Comparison of ENCODE assay signal across 9 cellular contexts in the genomic region with DNA sequence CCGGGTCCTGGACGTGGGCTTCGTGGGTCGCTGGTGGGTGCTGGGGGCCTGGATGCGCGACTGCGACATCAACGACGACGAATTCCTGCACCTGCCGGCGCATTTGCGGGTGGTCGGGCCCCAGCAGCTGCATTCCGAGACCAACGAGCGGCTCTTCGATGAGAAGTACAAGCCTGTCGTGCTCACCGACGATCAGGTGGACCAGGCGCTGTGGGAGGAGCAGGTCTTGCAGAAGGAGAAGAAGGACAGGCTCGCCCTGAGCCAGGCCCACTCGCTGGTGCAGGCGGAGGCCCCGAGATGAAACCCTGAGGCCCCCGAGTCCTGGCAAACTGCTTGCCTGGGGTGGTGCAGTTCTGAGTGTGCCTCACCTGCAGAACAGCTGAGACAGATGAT. TPM values are rescaled to one million over a fixed set of nuclear protein-coding genes. Genes with fewer than 3 reads are reported as not detected.
DNase-seq lines count a peak whose midpoint lies in the region; ATAC-seq and TF ChIP-seq lines count a peak whose summit lies in the region.
"Had no signal": no experiment of that assay in that cellular context is flagged by ENCODE, and none has a peak within 500 bp of the region (broad histone marks: within the 10 kb centered on the region; RNA-seq: fewer than 3 reads in every experiment).

No MANE protein-coding gene starts in this region.

- POLR2A ChIA-PET in activated CD4-positive, alpha-beta T cell treated with anti-CD3 and anti-CD28 coated beads for 36 hours (lab: Charles Lee), result no interaction called here

- CTCF ChIA-PET in activated CD4-positive, alpha-beta T cell treated with anti-CD3 and anti-CD28 coated beads for 36 hours (lab: Charles Lee), result interaction anchor here (0.6 to 2.3 kb wide), 6 partner anchors 9 to 93 kb away, joined by 3 to 12 read pairs (median 3); no protein-coding TSS in a partner anchor

- TF ChIP-seq CTCF in kidney epithelial cell (IDR thresholded peaks at IDR 0.05; ENCODE audit: insufficient read depth, low read length, poor library complexity, severe bottlenecking) (no peak), thoracic aorta (IDR thresholded peaks at IDR 0.05) (no peak)

- H3K27ac ChIP-seq in thoracic aorta, result peak overlapping the region in 1 of 2 donors; percentile 83

- peaks cover 21% of the 10 kb centered on the region for H3K4me1 Mint-ChIP-seq in activated CD4-positive, alpha-beta T cell treated with anti-CD3 and anti-CD28 coated beads for 36 hours
- H3K4me1 Mint-ChIP-seq in activated naive CD8-positive, alpha-beta T cell (ENCODE audit: low read depth), result peaks cover 20% of the 10 kb centered on the region

- no peaks in the 10 kb centered on the region for H3K9me3 Mint-ChIP-seq in activated CD4-positive, alpha-beta T cell treated with anti-CD3 and anti-CD28 coated beads for 36 hours (ENCODE audit: low read depth)
- H3K9me3 Mint-ChIP-seq in activated naive CD8-positive, alpha-beta T cell (ENCODE audit: low read depth), result no peaks in the 10 kb centered on the region

- H3K4me1 ChIP-seq in thoracic aorta (ENCODE audit: control insufficient read depth in 1 of 2, low read depth in 2 of 2), result peaks cover 15 to 32% of the 10 kb centered on the region in 2 donors

- H3K4me3 ChIP-seq in kidney epithelial cell (ENCODE audit: low read depth, low read length) (peak overlapping the region; percentile 65), thoracic aorta (peak overlapping the region; percentile 95)

- peak overlapping the region; percentile 67 for H3K27ac Mint-ChIP-seq in activated CD4-positive, alpha-beta T cell treated with anti-CD3 and anti-CD28 coated beads for 36 hours
- H3K27ac Mint-ChIP-seq in activated naive CD8-positive, alpha-beta T cell, result no peak overlapping the region

- ATAC-seq in activated CD4-positive, alpha-beta T cell treated with anti-CD3 and anti-CD28 coated beads for 36 hours, result no peak
- no peak for ATAC-seq in thoracic aorta (ENCODE audit: insufficient number of reproducible peaks, low FRiP score, low read depth)

- H3K4me3 Mint-ChIP-seq in activated CD4-positive, alpha-beta T cell treated with anti-CD3 and anti-CD28 coated beads for 36 hours, result peak overlapping the region; percentile 90
- peak overlapping the region; percentile 81 for H3K4me3 Mint-ChIP-seq in activated naive CD8-positive, alpha-beta T cell

- no peak for DNase-seq in activated CD4-positive, alpha-beta T cell treated with anti-CD3 and anti-CD28 coated beads for 36 hours
- DNase-seq in activated CD4-positive, alpha-beta T cell treated with anti-CD3 and anti-CD28 coated beads for 4 hours, result no peak
- DNase-seq in kidney epithelial cell (ENCODE audit: low read depth) (no peak), thoracic aorta (ENCODE audit: low spot score) (no peak), mesenteric fat pad (ENCODE audit: low spot score) (no peak), NCI-H1105 (lab: John Stamatoyannopoulos, UW) (no peak), NCI-H1930 (lab: John Stamatoyannopoulos, UW) (no peak)
- DNase-seq: EL had no signal

- H3K36me3 Mint-ChIP-seq in activated CD4-positive, alpha-beta T cell treated with anti-CD3 and anti-CD28 coated beads for 36 hours (ENCODE audit: low read depth), result peaks cover 11% of the 10 kb centered on the region
- H3K36me3 Mint-ChIP-seq in activated naive CD8-positive, alpha-beta T cell, result peaks cover 2% of the 10 kb centered on the region

- intact Hi-C loops in activated CD4-positive, alpha-beta T cell treated with anti-CD3 and anti-CD28 coated beads for 36 hours (cut with DNase I, micrococcal nuclease), result loop anchor here (2.0 to 5.0 kb wide), 4 partner anchors 57 to 277 kb away; a partner anchor contains a TSS

- no peaks in the 10 kb centered on the region for H3K9me3 ChIP-seq in thoracic aorta

- H3K36me3 ChIP-seq in kidney epithelial cell (ENCODE audit: control insufficient read depth, insufficient read depth, low read length), result peaks cover 1% of the 10 kb centered on the region
- peaks cover 10% of the 10 kb centered on the region for H3K36me3 ChIP-seq in thoracic aorta

- no peaks in the 10 kb centered on the region for H3K27me3 Mint-ChIP-seq in activated CD4-positive, alpha-beta T cell treated with anti-CD3 and anti-CD28 coated beads for 36 hours
- no peaks in the 10 kb centered on the region for H3K27me3 Mint-ChIP-seq in activated naive CD8-positive, alpha-beta T cell

- H3K27me3 ChIP-seq in kidney epithelial cell (ENCODE audit: control insufficient read depth, insufficient read depth, low read length) (no peaks in the 10 kb centered on the region), thoracic aorta (replicated peaks; ENCODE audit: insufficient read depth) (no peaks in the 10 kb centered on the region)

RNA-seq across cellular contexts. Expression of a gene that starts 0.8 kb away (rescaled TPM):
- 10 to 100 TPM in 1 of 2 experiments, 1 to 10 TPM in 1; 8.6 to 15.5 TPM for total RNA-seq in activated CD4-positive, alpha-beta T cell treated with anti-CD3 and anti-CD28 coated beads for 36 hours
- total RNA-seq in kidney epithelial cell (37.0 and 44.2 TPM in 2 replicates), thoracic aorta (10 to 100 TPM; 33.3 to 34.8 TPM), mesenteric fat pad (14.4 TPM)

RNA-seq across cellular contexts. Expression of a gene that starts 1.0 kb away (rescaled TPM):
- total RNA-seq in activated CD4-positive, alpha-beta T cell treated with anti-CD3 and anti-CD28 coated beads for 36 hours, result 10 to 100 TPM; 15.8 to 21.3 TPM
- total RNA-seq in kidney epithelial cell (61.1 and 91.7 TPM in 2 replicates), thoracic aorta (10 to 100 TPM; 51.2 to 79.6 TPM), mesenteric fat pad (28.4 TPM)

RNA-seq across cellular contexts. Expression of a gene that starts 31.4 kb away (rescaled TPM):
- total RNA-seq in activated CD4-positive, alpha-beta T cell treated with anti-CD3 and anti-CD28 coated beads for 36 hours, result 100 to 1,000 TPM; 102 to 116 TPM
- 124 and 189 TPM in 2 replicates for total RNA-seq in kidney epithelial cell
- total RNA-seq in thoracic aorta, result 10 to 100 TPM; 63.8 to 85.9 TPM
- 70.7 TPM for total RNA-seq in mesenteric fat pad

RNA-seq across cellular contexts. Expression of a gene that starts 58.0 kb away (rescaled TPM):
- 10 to 100 TPM; 82.3 to 96.8 TPM for total RNA-seq in activated CD4-positive, alpha-beta T cell treated with anti-CD3 and anti-CD28 coated beads for 36 hours
- total RNA-seq in kidney epithelial cell (36.2 and 46.7 TPM in 2 replicates), thoracic aorta (10 to 100 TPM; 18.5 to 21.2 TPM), mesenteric fat pad (37.2 TPM)
